Comparison of ENCODE assay signal across 1 cellular context in the genomic region with DNA sequence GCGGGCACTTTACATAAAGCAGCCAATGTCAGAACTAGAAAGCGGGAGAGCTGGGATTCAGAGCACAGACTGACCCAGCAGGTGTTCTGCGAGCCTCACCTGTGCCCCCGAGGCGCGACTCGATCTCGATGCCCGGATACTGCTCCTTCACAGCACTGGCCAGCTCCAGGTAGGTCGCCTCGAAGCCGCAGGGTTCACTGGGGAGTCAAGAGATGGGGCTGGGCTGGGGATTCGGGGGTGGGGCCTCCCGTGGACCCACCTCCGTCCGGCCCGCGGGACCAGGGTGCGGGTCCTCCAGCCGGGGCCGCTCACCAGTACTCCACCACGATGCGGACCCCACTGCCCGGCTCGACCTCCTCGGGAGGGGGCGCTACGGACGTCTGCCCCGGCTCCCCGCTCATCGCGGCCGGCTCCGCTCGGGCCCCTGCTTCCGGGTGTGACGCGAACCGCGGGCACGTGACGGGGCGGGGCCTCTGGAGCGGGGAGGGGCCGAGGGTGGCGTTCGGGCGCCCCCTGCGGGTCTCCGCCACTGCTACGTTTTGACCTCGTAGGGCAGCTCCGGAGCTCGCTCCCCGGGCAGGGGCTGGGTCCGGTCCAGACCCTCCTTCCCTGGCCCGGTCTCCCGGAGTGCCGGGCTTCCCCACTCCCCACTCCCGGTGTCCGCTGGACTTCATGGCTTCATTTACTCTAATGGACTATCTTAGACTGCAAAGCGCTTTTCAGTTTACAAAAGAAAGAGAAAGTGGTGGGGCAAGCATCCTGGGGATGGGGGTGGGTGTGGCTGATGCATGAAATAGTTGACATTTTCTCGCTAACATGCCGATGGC.
TF ChIP-seq lines count a peak whose summit lies in the region.

A gene with protein sequence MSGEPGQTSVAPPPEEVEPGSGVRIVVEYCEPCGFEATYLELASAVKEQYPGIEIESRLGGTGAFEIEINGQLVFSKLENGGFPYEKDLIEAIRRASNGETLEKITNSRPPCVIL (minus strand): TSS at position 438 of the 827 bp plus-strand sequence. CDS start 37 bp downstream, at position 401.

TF ChIP-seq in HEK293, 187 proteins besides CTCF, POLR2A, EP300 and RAD21 (continued from another document):
- TF ChIP-seq ZNF341 (tag by site-specific recombination; IDR thresholded peaks at IDR 0.05; ENCODE audit: low read depth) (no peak), ZNF354C (tag by site-specific recombination; IDR thresholded peaks at IDR 0.05; ENCODE audit: borderline replicate concordance, low read depth) (no peak), ELK4 (IDR thresholded peaks at IDR 0.05; ENCODE audit: borderline replicate concordance, low read depth, low read length) (no peak), ZNF114 (tag by site-specific recombination; IDR thresholded peaks at IDR 0.05) (no peak), ZNF37A (tag by site-specific recombination; IDR thresholded peaks at IDR 0.05) (no peak), ZBTB21 (tag by site-specific recombination; IDR thresholded peaks at IDR 0.05) (no peak), SCRT2 (tag by site-specific recombination; IDR thresholded peaks at IDR 0.05) (no peak), SETDB1 (IDR thresholded peaks at IDR 0.05; ENCODE audit: insufficient read length, low read length) (no peak), ZNF629 (tag by site-specific recombination; IDR thresholded peaks at IDR 0.05) (peak; percentile 60; the same call in 1 of the 2 replicates), GLI4 (tag by site-specific recombination; IDR thresholded peaks at IDR 0.05) (no peak), ZFP69B (tag by site-specific recombination; IDR thresholded peaks at IDR 0.05) (peak; percentile 90), KLF8 (tag by site-specific recombination; IDR thresholded peaks at IDR 0.05) (peak; percentile 94), ZNF239 (tag by site-specific recombination; IDR thresholded peaks at IDR 0.05) (no peak), GLIS1 (tag by site-specific recombination; IDR thresholded peaks at IDR 0.05) (peak; percentile 59), ZNF555 (tag by site-specific recombination; conservative IDR thresholded peaks at IDR 0.05) (no peak), ZNF223 (tag by site-specific recombination; IDR thresholded peaks at IDR 0.05) (no peak), ZNF157 (tag by site-specific recombination; IDR thresholded peaks at IDR 0.05) (no peak), ZNF2 (tag by site-specific recombination; IDR thresholded peaks at IDR 0.05) (0 out of 2 replicates have a peak, but pooled peaks have one; percentile 39), ZNF768 (tag by site-specific recombination; IDR thresholded peaks at IDR 0.05) (no peak), ZNF843 (tag by site-specific recombination; IDR thresholded peaks at IDR 0.05) (no peak), ZNF701 (tag by site-specific recombination; IDR thresholded peaks at IDR 0.05) (no peak), ZNF274 (IDR thresholded peaks at IDR 0.05; ENCODE audit: low read length) (no peak), ZNF274 (tag by site-specific recombination; IDR thresholded peaks at IDR 0.05; ENCODE audit: borderline replicate concordance) (no peak), ZNF184 (tag by site-specific recombination; IDR thresholded peaks at IDR 0.05) (no peak), ZNF138 (tag by site-specific recombination; IDR thresholded peaks at IDR 0.05; ENCODE audit: borderline replicate concordance) (no peak), PBX3 (CRISPR knock-in tag; IDR thresholded peaks at IDR 0.05) (0 out of 2 replicates have a peak, but pooled peaks have one; percentile 39)
- TF ChIP-seq, protein P1, sequence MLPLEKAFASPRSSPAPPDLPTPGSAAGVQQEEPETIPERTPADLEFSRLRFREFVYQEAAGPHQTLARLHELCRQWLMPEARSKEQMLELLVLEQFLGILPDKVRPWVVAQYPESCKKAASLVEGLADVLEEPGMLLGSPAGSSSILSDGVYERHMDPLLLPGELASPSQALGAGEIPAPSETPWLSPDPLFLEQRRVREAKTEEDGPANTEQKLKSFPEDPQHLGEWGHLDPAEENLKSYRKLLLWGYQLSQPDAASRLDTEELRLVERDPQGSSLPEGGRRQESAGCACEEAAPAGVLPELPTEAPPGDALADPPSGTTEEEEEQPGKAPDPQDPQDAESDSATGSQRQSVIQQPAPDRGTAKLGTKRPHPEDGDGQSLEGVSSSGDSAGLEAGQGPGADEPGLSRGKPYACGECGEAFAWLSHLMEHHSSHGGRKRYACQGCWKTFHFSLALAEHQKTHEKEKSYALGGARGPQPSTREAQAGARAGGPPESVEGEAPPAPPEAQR (tag by site-specific recombination; IDR thresholded peaks at IDR 0.05): no peak
- TF ChIP-seq, protein P2, sequence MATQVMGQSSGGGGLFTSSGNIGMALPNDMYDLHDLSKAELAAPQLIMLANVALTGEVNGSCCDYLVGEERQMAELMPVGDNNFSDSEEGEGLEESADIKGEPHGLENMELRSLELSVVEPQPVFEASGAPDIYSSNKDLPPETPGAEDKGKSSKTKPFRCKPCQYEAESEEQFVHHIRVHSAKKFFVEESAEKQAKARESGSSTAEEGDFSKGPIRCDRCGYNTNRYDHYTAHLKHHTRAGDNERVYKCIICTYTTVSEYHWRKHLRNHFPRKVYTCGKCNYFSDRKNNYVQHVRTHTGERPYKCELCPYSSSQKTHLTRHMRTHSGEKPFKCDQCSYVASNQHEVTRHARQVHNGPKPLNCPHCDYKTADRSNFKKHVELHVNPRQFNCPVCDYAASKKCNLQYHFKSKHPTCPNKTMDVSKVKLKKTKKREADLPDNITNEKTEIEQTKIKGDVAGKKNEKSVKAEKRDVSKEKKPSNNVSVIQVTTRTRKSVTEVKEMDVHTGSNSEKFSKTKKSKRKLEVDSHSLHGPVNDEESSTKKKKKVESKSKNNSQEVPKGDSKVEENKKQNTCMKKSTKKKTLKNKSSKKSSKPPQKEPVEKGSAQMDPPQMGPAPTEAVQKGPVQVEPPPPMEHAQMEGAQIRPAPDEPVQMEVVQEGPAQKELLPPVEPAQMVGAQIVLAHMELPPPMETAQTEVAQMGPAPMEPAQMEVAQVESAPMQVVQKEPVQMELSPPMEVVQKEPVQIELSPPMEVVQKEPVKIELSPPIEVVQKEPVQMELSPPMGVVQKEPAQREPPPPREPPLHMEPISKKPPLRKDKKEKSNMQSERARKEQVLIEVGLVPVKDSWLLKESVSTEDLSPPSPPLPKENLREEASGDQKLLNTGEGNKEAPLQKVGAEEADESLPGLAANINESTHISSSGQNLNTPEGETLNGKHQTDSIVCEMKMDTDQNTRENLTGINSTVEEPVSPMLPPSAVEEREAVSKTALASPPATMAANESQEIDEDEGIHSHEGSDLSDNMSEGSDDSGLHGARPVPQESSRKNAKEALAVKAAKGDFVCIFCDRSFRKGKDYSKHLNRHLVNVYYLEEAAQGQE (tag by site-specific recombination; IDR thresholded peaks at IDR 0.05): no peak; the same call in 1 of the 2 replicates
TF ChIP-seq in HEK293: peak in this region for 50.
